In the genomic region with DNA sequence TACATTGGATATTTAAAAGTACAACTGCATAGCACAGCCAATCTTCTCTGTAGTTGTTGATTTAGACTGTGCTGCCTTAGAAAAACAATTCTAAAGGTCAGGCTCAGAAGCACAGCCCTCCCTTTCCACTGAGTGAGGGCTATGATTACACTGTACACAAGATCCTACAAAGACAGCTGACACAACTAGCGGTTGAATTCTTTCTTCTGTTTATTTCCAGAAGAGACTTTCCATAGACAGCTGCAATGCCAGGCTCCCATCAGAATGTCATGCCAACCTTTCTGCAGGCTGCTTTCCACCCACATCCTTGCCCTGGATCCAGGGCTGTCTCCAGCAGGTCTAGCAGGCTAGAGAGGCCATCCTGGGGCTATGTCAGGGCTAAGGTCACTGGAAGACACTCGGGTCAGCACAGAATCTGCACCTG, we compare ENCODE assay signal across 16 cellular contexts. TPM values are rescaled to one million over a fixed set of nuclear protein-coding genes. Genes with fewer than 3 reads are reported as not detected.
DNase-seq lines count a peak whose midpoint lies in the region; ATAC-seq, FAIRE-seq and TF ChIP-seq lines count a peak whose summit lies in the region.
"Had no signal": no experiment of that assay in that cellular context is flagged by ENCODE, and none has a peak within 500 bp of the region (broad histone marks: within the 10 kb centered on the region; RNA-seq: fewer than 3 reads in every experiment).

No MANE protein-coding gene starts in this region.

- intact Hi-C loops in gastrocnemius medialis (cut with DNase I; ENCODE audit: low total_unique reads), result loop anchor here (5.0 kb wide), 1 partner anchor 39 kb away; the partner anchor contains the start of gene FAM13C

- ATAC-seq in gastrocnemius medialis (peak; percentile 85 to 90), GM19397 (IDR thresholded peaks at IDR 0.05; ENCODE audit: unreplicated experiment) (no peak)
- ATAC-seq in effector memory CD8-positive, alpha-beta T cell (replicated peaks), result no peak
- ATAC-seq: HCT116 had no signal

- FAIRE-seq in GM19239 (lab: Jason Lieb, UNC), result no peak
- FAIRE-seq: endothelial cell of umbilical vein had no signal

- H3K4me3 ChIP-seq in gastrocnemius medialis (peak overlapping the region in 1 of 4 donors; percentile 16), H7 (ENCODE audit: insufficient read depth, low read depth, low read length) (no peak overlapping the region)

- DNase-seq in DMS153 treated with DMSO at 0.1 percent for 48 hours (lab: John Stamatoyannopoulos, UW; ENCODE audit: unreplicated experiment) (peak; percentile 50), gastrocnemius medialis (peak; percentile 84 to 92), H7 (no peak), GM19239 (ENCODE audit: insufficient read length, low spot score) (no peak)
- no peak for DNase-seq in effector memory CD8-positive, alpha-beta T cell
- DNase-seq: activated CD4-positive, CD25-positive, alpha-beta regulatory T cell treated with anti-CD3 and anti-CD28 coated beads, Interleukin-2, amount 50 U/mL, for 72 hours; activated T-cell treated with anti-CD3 and anti-CD28 coated beads, Interleukin-2, amount 50 U/mL, for 48 hours; EL; naive B cell; NCI-H1105; stimulated activated CD4-positive, alpha-beta T cell treated with anti-CD3 and anti-CD28 coated beads, Interleukin-12 subunit alpha, Interleukin-12 subunit beta, amount 100 ng/mL, for 4 hours had no signal

- no peaks in the 10 kb centered on the region for H3K9me3 ChIP-seq in gastrocnemius medialis

- H3K4me1 ChIP-seq in gastrocnemius medialis, result peaks cover 51 to 61% of the 10 kb centered on the region in 2 donors

- no peak overlapping the region for H3K4me3 Mint-ChIP-seq in effector memory CD8-positive, alpha-beta T cell
- H3K4me3 Mint-ChIP-seq: naive B cell had no signal

- H3K36me3 ChIP-seq in gastrocnemius medialis, result no peaks in the 10 kb centered on the region
- no peaks in the 10 kb centered on the region for H3K36me3 ChIP-seq in H7 (replicated peaks; ENCODE audit: control insufficient read depth, insufficient read depth, low read length)

- TF ChIP-seq POLR2A in gastrocnemius medialis (IDR thresholded peaks at IDR 0.05), result no peak

- peak overlapping the region; percentile 70 for H3K27ac ChIP-seq in VCaP
- peak overlapping the region; percentile 84 for H3K27ac ChIP-seq in layer of hippocampus (ENCODE audit: low read depth, low read length)
- peak overlapping the region; percentile 81 to 95 (median 88) for H3K27ac ChIP-seq in gastrocnemius medialis

- no peaks in the 10 kb centered on the region for H3K27me3 Mint-ChIP-seq in effector memory CD8-positive, alpha-beta T cell

- in situ Hi-C loops in gastrocnemius medialis (cut with MboI; ENCODE audit: low sequenced_read_pairs in 4 of 4), result no loop called here

- no peak overlapping the region for H3K27ac Mint-ChIP-seq in effector memory CD8-positive, alpha-beta T cell
- H3K27ac Mint-ChIP-seq: naive B cell had no signal

- H3K4me1 Mint-ChIP-seq in effector memory CD8-positive, alpha-beta T cell (ENCODE audit: low read depth in 2 of 2), result no peaks in the 10 kb centered on the region
- H3K4me1 Mint-ChIP-seq: naive B cell had no signal

- TF ChIP-seq CTCF in VCaP (conservative IDR thresholded peaks at IDR 0.05) (no peak), gastrocnemius medialis (IDR thresholded peaks at IDR 0.05 in 4 of 5, conservative IDR thresholded peaks at IDR 0.05 in 1 of 5) (no peak)

- no peaks in the 10 kb centered on the region for H3K36me3 Mint-ChIP-seq in effector memory CD8-positive, alpha-beta T cell (ENCODE audit: insufficient read depth)
- H3K36me3 Mint-ChIP-seq: naive B cell had no signal

- H3K27me3 ChIP-seq in layer of hippocampus (ENCODE audit: control insufficient read depth, insufficient read depth, low read length) (no peaks in the 10 kb centered on the region), gastrocnemius medialis (no peaks in the 10 kb centered on the region), H7 (ENCODE audit: control insufficient read depth, insufficient read depth, low read length) (no peaks in the 10 kb centered on the region)

- H3K9me3 Mint-ChIP-seq in effector memory CD8-positive, alpha-beta T cell, result peaks cover 0 to 4% of the 10 kb centered on the region in 2 donors

RNA-seq across cellular contexts. Expression of gene FAM13C, which starts 39.3 kb away (rescaled TPM):
- 100 to 1,000 TPM in 1 of 4 donors, 10 to 100 TPM in 2, 1 to 10 TPM in 1; 6.0 to 125 (median 17.6) TPM for total RNA-seq in gastrocnemius medialis
- 1.8 and 2.5 TPM in 2 replicates for total RNA-seq in H7 (2014; rRNA removed; shearing (Covaris generic))
- total RNA-seq: endothelial cell of umbilical vein had no signal

Comparison
In these comparisons a context has a peak if more than half of its experiments do, and no peak if none do; other contexts are left out.
1. DNase-seq: peak in DMS153 treated with DMSO at 0.1 percent for 48 hours (single experiment) and gastrocnemius medialis (2 of 2); none in H7 (single experiment), GM19239 (single experiment) and effector memory CD8-positive, alpha-beta T cell (0 of 3).
2. ATAC-seq: peak in gastrocnemius medialis (2 of 2); none in GM19397 (single experiment) and effector memory CD8-positive, alpha-beta T cell (single experiment).
3. Peak in every context shown above with its lines, with median percentiles within 50 percentile points of each other: H3K27ac ChIP-seq.